ENCODE assay signal across 1 cellular context in genomic region chr2:61924895-61925663, GRCh38.
TF ChIP-seq lines count a peak whose summit lies in the region.

No MANE protein-coding gene starts in this region.

TF ChIP-seq in WTC11, 78 proteins besides CTCF, POLR2A, EP300 and RAD21:
- TF ChIP-seq ESRRA (CRISPR knock-in tag; IDR thresholded peaks at IDR 0.05; ENCODE audit: borderline replicate concordance) (no peak), SOX15 (CRISPR knock-in tag; IDR thresholded peaks at IDR 0.05) (no peak), PREB (CRISPR knock-in tag; IDR thresholded peaks at IDR 0.05; ENCODE audit: borderline replicate concordance) (no peak), HMGA2 (CRISPR knock-in tag; IDR thresholded peaks at IDR 0.05) (no peak), JUN (CRISPR knock-in tag; IDR thresholded peaks at IDR 0.05) (no peak), ATF1 (CRISPR knock-in tag; IDR thresholded peaks at IDR 0.05) (no peak), ZNF671 (CRISPR knock-in tag; IDR thresholded peaks at IDR 0.05) (no peak), STAT6 (CRISPR knock-in tag; conservative IDR thresholded peaks at IDR 0.05; ENCODE audit: low read depth) (no peak), MLX (CRISPR knock-in tag; IDR thresholded peaks at IDR 0.05) (no peak), ZNF423 (CRISPR knock-in tag; IDR thresholded peaks at IDR 0.05) (no peak), FOXK1 (CRISPR knock-in tag; IDR thresholded peaks at IDR 0.05) (no peak)
- TF ChIP-seq, protein P1, sequence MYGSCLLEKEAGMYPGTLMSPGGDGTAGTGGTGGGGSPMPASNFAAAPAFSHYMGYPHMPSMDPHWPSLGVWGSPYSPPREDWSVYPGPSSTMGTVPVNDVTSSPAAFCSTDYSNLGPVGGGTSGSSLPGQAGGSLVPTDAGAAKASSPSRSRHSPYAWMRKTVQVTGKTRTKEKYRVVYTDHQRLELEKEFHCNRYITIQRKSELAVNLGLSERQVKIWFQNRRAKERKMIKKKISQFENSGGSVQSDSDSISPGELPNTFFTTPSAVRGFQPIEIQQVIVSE (CRISPR knock-in tag; IDR thresholded peaks at IDR 0.05; ENCODE audit: borderline replicate concordance): no peak
- TF ChIP-seq, protein P2, sequence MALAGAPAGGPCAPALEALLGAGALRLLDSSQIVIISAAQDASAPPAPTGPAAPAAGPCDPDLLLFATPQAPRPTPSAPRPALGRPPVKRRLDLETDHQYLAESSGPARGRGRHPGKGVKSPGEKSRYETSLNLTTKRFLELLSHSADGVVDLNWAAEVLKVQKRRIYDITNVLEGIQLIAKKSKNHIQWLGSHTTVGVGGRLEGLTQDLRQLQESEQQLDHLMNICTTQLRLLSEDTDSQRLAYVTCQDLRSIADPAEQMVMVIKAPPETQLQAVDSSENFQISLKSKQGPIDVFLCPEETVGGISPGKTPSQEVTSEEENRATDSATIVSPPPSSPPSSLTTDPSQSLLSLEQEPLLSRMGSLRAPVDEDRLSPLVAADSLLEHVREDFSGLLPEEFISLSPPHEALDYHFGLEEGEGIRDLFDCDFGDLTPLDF (CRISPR knock-in tag; IDR thresholded peaks at IDR 0.05): no peak
- TF ChIP-seq, protein P3, sequence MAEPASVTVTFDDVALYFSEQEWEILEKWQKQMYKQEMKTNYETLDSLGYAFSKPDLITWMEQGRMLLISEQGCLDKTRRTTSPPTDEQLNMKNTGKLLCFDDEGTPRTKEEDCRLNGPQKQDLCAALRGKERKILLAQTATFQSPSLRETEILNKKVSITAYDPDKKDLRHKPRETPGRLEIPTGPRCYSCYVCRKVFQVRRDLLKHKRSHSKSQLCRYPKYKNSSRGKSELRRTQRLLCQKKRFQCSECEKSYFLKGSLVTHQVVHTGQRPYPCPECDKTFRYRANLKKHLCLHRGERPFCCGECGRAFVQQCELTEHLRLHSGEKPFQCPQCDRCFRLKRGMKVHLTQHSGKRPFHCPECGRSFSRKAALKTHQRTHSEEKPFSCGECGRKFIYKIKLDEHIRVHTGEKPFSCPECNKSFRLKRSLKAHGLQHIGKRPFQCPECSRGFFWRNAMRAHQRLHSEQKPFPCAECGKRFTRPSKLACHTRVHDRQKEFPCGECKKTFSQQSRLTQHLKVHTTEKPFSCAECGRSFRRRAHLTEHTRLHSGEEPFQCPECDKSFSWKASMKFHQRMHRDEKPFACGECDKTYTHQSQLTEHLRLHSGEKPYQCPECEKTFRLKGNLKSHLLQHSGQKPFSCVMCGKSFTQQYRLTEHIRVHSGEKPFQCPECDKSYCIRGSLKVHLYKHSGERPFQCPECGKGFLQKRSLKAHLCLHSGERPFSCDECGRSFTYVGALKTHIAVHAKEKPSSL (CRISPR knock-in tag; conservative IDR thresholded peaks at IDR 0.05): no peak
- TF ChIP-seq, protein P4, sequence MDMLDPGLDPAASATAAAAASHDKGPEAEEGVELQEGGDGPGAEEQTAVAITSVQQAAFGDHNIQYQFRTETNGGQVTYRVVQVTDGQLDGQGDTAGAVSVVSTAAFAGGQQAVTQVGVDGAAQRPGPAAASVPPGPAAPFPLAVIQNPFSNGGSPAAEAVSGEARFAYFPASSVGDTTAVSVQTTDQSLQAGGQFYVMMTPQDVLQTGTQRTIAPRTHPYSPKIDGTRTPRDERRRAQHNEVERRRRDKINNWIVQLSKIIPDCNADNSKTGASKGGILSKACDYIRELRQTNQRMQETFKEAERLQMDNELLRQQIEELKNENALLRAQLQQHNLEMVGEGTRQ (CRISPR knock-in tag; IDR thresholded peaks at IDR 0.05): no peak
TF ChIP-seq in WTC11: peak in this region for 0.
